1 cellular context compared by ENCODE assay signal in genomic region chr19:34155686-34156085, GRCh38.
TF ChIP-seq lines count a peak whose summit lies in the region.

No MANE protein-coding gene starts in this region.

TF ChIP-seq in H1, 55 proteins besides CTCF, POLR2A, EP300 and RAD21:
- TF ChIP-seq EZH2 (IDR thresholded peaks at IDR 0.05; ENCODE audit: low read depth, low read length, severe bottlenecking) (no peak), CEBPB (IDR thresholded peaks at IDR 0.05; ENCODE audit: low read depth, low read length) (no peak), KDM5A (IDR thresholded peaks at IDR 0.05; ENCODE audit: low read length) (no peak), BACH1 (IDR thresholded peaks at IDR 0.05; ENCODE audit: low read length) (no peak), CREB1 (IDR thresholded peaks at IDR 0.05) (no peak), YY1 (IDR thresholded peaks at IDR 0.05; ENCODE audit: low read depth, low read length) (no peak), JUN (IDR thresholded peaks at IDR 0.05; ENCODE audit: low read depth, low read length) (no peak), USF2 (IDR thresholded peaks at IDR 0.05; ENCODE audit: low read length) (no peak), ASH2L (IDR thresholded peaks at IDR 0.05; ENCODE audit: low read length) (no peak), EGR1 (IDR thresholded peaks at IDR 0.05; ENCODE audit: borderline replicate concordance, low read depth, low read length) (no peak), KDM4A (IDR thresholded peaks at IDR 0.05; ENCODE audit: low read depth, low read length, severe bottlenecking) (no peak), POU5F1 (IDR thresholded peaks at IDR 0.05; ENCODE audit: low read depth, low read length) (no peak), SP2 (IDR thresholded peaks at IDR 0.05; ENCODE audit: low read length) (no peak), ZNF274 (IDR thresholded peaks at IDR 0.05; ENCODE audit: borderline replicate concordance, extremely low read depth, low read length) (no peak), SP4 (IDR thresholded peaks at IDR 0.05; ENCODE audit: low read length) (no peak), SIX5 (IDR thresholded peaks at IDR 0.05; ENCODE audit: low read depth, low read length) (no peak), NRF1 (IDR thresholded peaks at IDR 0.05; ENCODE audit: low read depth, low read length) (no peak), CBX5 (IDR thresholded peaks at IDR 0.05; ENCODE audit: low read depth, low read length) (no peak), MAFK (IDR thresholded peaks at IDR 0.05; ENCODE audit: low read depth, low read length) (no peak)
- TF ChIP-seq, protein P1, sequence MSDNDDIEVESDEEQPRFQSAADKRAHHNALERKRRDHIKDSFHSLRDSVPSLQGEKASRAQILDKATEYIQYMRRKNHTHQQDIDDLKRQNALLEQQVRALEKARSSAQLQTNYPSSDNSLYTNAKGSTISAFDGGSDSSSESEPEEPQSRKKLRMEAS (IDR thresholded peaks at IDR 0.05): no peak
